ENCODE assay signal across 10 cellular contexts in the genomic region with DNA sequence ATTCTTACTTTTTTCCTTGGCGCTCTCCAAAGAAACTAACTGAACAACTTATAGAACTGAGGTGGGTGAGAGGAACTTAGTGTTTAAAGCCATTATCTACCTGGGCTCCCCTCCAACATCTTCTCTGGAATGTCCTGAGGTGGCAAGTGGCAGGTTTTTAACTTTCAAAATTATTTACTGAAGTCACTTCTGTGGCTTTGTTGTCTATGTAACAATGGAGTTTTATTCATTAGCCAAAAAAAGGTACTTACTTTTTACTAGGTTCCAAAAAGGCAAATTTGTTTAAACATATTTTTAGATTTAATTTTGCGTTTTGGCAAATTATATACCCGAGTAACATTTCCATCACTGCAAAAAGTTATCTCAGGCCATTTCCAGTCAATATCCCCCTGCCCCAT. TPM values are rescaled to one million over a fixed set of nuclear protein-coding genes. Genes with fewer than 3 reads are reported as not detected.
A peak's percentile ranks its signal among the peaks of the same experiment; 100 is the strongest.
DNase-seq lines count a peak whose midpoint lies in the region; ATAC-seq, FAIRE-seq and TF ChIP-seq lines count a peak whose summit lies in the region.
"Had no signal": no experiment of that assay in that cellular context is flagged by ENCODE, and none has a peak within 500 bp of the region (broad histone marks: within the 10 kb centered on the region; RNA-seq: fewer than 3 reads in every experiment).

No MANE protein-coding gene starts in this region.

- CTCF ChIA-PET in activated CD8-positive, alpha-beta memory T cell treated with anti-CD3 and anti-CD28 coated beads, Interleukin-2, amount 10 ng/mL, durations not matched to agents 7 days and 5 days (lab: Charles Lee), result interaction anchor here (3.0 to 3.3 kb wide), 2 partner anchors 8 to 15 kb away, joined by 15 to 33 read pairs; no protein-coding TSS in a partner anchor
- CTCF ChIA-PET in activated B cell treated with CpG ODN at 0.5 μM for 24 hours (lab: Charles Lee), result interaction anchor here (0.7 kb wide), 1 partner anchor 442 kb away, joined by 3 read pairs; no protein-coding TSS in a partner anchor

- DNase-seq in activated CD8-positive, alpha-beta memory T cell treated with anti-CD3 and anti-CD28 coated beads, Interleukin-2, amount 10 ng/mL, durations not matched to agents 7 days and 5 days, result no peak
- no peak for DNase-seq in activated CD8-positive, alpha-beta memory T cell treated with anti-CD3 and anti-CD28 coated beads, Interleukin-2, amount 50 U/mL, for 48 hours
- DNase-seq in activated B cell treated with CpG ODN at 0.5 μM for 24 hours (no peak), fibroblast of villous mesenchyme (ENCODE audit: low read depth) (no peak), urothelium cell line (ENCODE audit: low spot score) (no peak), mucosa of gallbladder (ENCODE audit: low spot score) (no peak), NCI-H2081 treated with DMSO at 0.1 percent for 48 hours (lab: John Stamatoyannopoulos, UW) (no peak)
- DNase-seq in stimulated activated naive CD8-positive, alpha-beta T cell treated with anti-CD3 and anti-CD28 coated beads, Interleukin-15, amount 100 ng/mL, for 72 hours, result no peak
- DNase-seq: NCI-H1417 treated with DMSO at 0.1 percent for 48 hours, ovary had no signal

- H3K4me1 Mint-ChIP-seq in activated CD8-positive, alpha-beta memory T cell treated with anti-CD3 and anti-CD28 coated beads, Interleukin-2, amount 10 ng/mL, durations not matched to agents 7 days and 5 days, result peaks cover 67% of the 10 kb centered on the region
- H3K4me1 Mint-ChIP-seq in activated B cell treated with CpG ODN at 0.5 μM for 24 hours, result peaks cover 67% of the 10 kb centered on the region
- H3K4me1 Mint-ChIP-seq in stimulated activated naive CD8-positive, alpha-beta T cell treated with anti-CD3 and anti-CD28 coated beads, Interleukin-15, amount 100 ng/mL, for 72 hours, result peaks cover 73% of the 10 kb centered on the region

- intact Hi-C loops in activated B cell treated with CpG ODN at 0.5 μM for 24 hours (cut with micrococcal nuclease), result loop anchor here (5.0 to 10.0 kb wide), 5 partner anchors 59 to 1174 kb away; a partner anchor contains a TSS

- ATAC-seq in activated CD8-positive, alpha-beta memory T cell treated with anti-CD3 and anti-CD28 coated beads, Interleukin-2, amount 10 ng/mL, durations not matched to agents 7 days and 5 days, result no peak
- ATAC-seq in activated B cell treated with CpG ODN at 0.5 μM for 24 hours (ENCODE audit: low read depth), result no peak
- ATAC-seq in stimulated activated naive CD8-positive, alpha-beta T cell treated with anti-CD3 and anti-CD28 coated beads, Interleukin-15, amount 100 ng/mL, for 72 hours, result no peak

- H3K27ac Mint-ChIP-seq in activated CD8-positive, alpha-beta memory T cell treated with anti-CD3 and anti-CD28 coated beads, Interleukin-2, amount 10 ng/mL, durations not matched to agents 7 days and 5 days, result peak overlapping the region; percentile 97
- H3K27ac Mint-ChIP-seq in activated B cell treated with CpG ODN at 0.5 μM for 24 hours, result peak overlapping the region; percentile 74
- H3K27ac Mint-ChIP-seq in stimulated activated naive CD8-positive, alpha-beta T cell treated with anti-CD3 and anti-CD28 coated beads, Interleukin-15, amount 100 ng/mL, for 72 hours, result peak overlapping the region; percentile 99 to 100

- peak overlapping the region; percentile 97 for H3K4me3 Mint-ChIP-seq in activated CD8-positive, alpha-beta memory T cell treated with anti-CD3 and anti-CD28 coated beads, Interleukin-2, amount 10 ng/mL, durations not matched to agents 7 days and 5 days
- H3K4me3 Mint-ChIP-seq in activated B cell treated with CpG ODN at 0.5 μM for 24 hours, result peak overlapping the region; percentile 95
- peak overlapping the region; percentile 91 to 99 for H3K4me3 Mint-ChIP-seq in stimulated activated naive CD8-positive, alpha-beta T cell treated with anti-CD3 and anti-CD28 coated beads, Interleukin-15, amount 100 ng/mL, for 72 hours

- TF ChIP-seq CTCF in activated B cell treated with CpG ODN at 0.5 μM for 24 hours (IDR thresholded peaks at IDR 0.05) (no peak), fibroblast of villous mesenchyme (IDR thresholded peaks at IDR 0.05; ENCODE audit: insufficient read depth, low read depth, low read length) (no peak)

- no peak for FAIRE-seq in urothelium cell line (lab: Jason Lieb, UNC)

- POLR2A ChIA-PET in activated B cell treated with CpG ODN at 0.5 μM for 24 hours (lab: Charles Lee), result no interaction called here

- H3K9me3 Mint-ChIP-seq in activated CD8-positive, alpha-beta memory T cell treated with anti-CD3 and anti-CD28 coated beads, Interleukin-2, amount 10 ng/mL, durations not matched to agents 7 days and 5 days (ENCODE audit: low read depth), result no peaks in the 10 kb centered on the region
- no peaks in the 10 kb centered on the region for H3K9me3 Mint-ChIP-seq in activated B cell treated with CpG ODN at 0.5 μM for 24 hours
- no peaks in the 10 kb centered on the region for H3K9me3 Mint-ChIP-seq in stimulated activated naive CD8-positive, alpha-beta T cell treated with anti-CD3 and anti-CD28 coated beads, Interleukin-15, amount 100 ng/mL, for 72 hours

- H3K4me3 ChIP-seq in fibroblast of villous mesenchyme (ENCODE audit: low read depth, low read length), result peak overlapping the region; percentile 92
- H3K4me3 ChIP-seq: ovary had no signal

- peaks cover 76% of the 10 kb centered on the region for H3K36me3 Mint-ChIP-seq in activated CD8-positive, alpha-beta memory T cell treated with anti-CD3 and anti-CD28 coated beads, Interleukin-2, amount 10 ng/mL, durations not matched to agents 7 days and 5 days
- peaks cover 59% of the 10 kb centered on the region for H3K36me3 Mint-ChIP-seq in activated B cell treated with CpG ODN at 0.5 μM for 24 hours (ENCODE audit: low read depth)

- no peaks in the 10 kb centered on the region for H3K27me3 Mint-ChIP-seq in activated CD8-positive, alpha-beta memory T cell treated with anti-CD3 and anti-CD28 coated beads, Interleukin-2, amount 10 ng/mL, durations not matched to agents 7 days and 5 days
- H3K27me3 Mint-ChIP-seq in activated B cell treated with CpG ODN at 0.5 μM for 24 hours, result no peaks in the 10 kb centered on the region
- no peaks in the 10 kb centered on the region for H3K27me3 Mint-ChIP-seq in stimulated activated naive CD8-positive, alpha-beta T cell treated with anti-CD3 and anti-CD28 coated beads, Interleukin-15, amount 100 ng/mL, for 72 hours

RNA-seq across cellular contexts. Expression of a gene that starts 2.4 kb away (rescaled TPM):
- total RNA-seq in activated CD8-positive, alpha-beta memory T cell treated with anti-CD3 and anti-CD28 coated beads, Interleukin-2, amount 10 ng/mL, durations not matched to agents 7 days and 5 days, result 1,000 to 10,000 TPM; 2,070 to 2,300 TPM
- total RNA-seq in activated B cell treated with CpG ODN at 0.5 μM for 24 hours, result 837 and 886 TPM in 2 replicates
- 1,401 and 1,535 TPM in 2 replicates for total RNA-seq in fibroblast of villous mesenchyme
- total RNA-seq in mucosa of gallbladder, result 631 TPM

RNA-seq across cellular contexts. Expression of a gene that starts 58.7 kb away (rescaled TPM):
- total RNA-seq in activated CD8-positive, alpha-beta memory T cell treated with anti-CD3 and anti-CD28 coated beads, Interleukin-2, amount 10 ng/mL, durations not matched to agents 7 days and 5 days, result 10 to 100 TPM; 38.3 TPM
- total RNA-seq in activated B cell treated with CpG ODN at 0.5 μM for 24 hours (90.5 and 98.8 TPM in 2 replicates), fibroblast of villous mesenchyme (51.4 and 56.0 TPM in 2 replicates), mucosa of gallbladder (134 TPM)
